In genomic region chr14:104873380-104874055, GRCh38 we compare ENCODE assay signal across 1 cellular context.
TF ChIP-seq lines count a peak whose summit lies in the region.

No MANE protein-coding gene starts in this region.

TF ChIP-seq in GM23338, 12 proteins besides CTCF, POLR2A, EP300 and RAD21 (continued from another document):
- TF ChIP-seq ZNF462 (CRISPR knock-in tag; IDR thresholded peaks at IDR 0.05) (no peak), REST (IDR thresholded peaks at IDR 0.05; ENCODE audit: unreplicated experiment) (no peak), ZNF331 (CRISPR knock-in tag; IDR thresholded peaks at IDR 0.05; ENCODE audit: low read depth) (no peak), ZNF114 (CRISPR knock-in tag; IDR thresholded peaks at IDR 0.05) (no peak), CREB1 (CRISPR knock-in tag; IDR thresholded peaks at IDR 0.05; ENCODE audit: low read depth) (no peak), STAT1 (IDR thresholded peaks at IDR 0.05; ENCODE audit: unreplicated experiment) (no peak), JUNB (IDR thresholded peaks at IDR 0.05; ENCODE audit: unreplicated experiment) (no peak)
